Comparison of ENCODE assay signal across 9 cellular contexts in genomic region chr12:108597559-108598471, GRCh38. TPM values are rescaled to one million over a fixed set of nuclear protein-coding genes. Genes with fewer than 3 reads are reported as not detected.
DNase-seq lines count a peak whose midpoint lies in the region; ATAC-seq, FAIRE-seq and TF ChIP-seq lines count a peak whose summit lies in the region.
"Had no signal": no experiment of that assay in that cellular context is flagged by ENCODE, and none has a peak within 500 bp of the region (broad histone marks: within the 10 kb centered on the region; RNA-seq: fewer than 3 reads in every experiment).

A gene with protein sequence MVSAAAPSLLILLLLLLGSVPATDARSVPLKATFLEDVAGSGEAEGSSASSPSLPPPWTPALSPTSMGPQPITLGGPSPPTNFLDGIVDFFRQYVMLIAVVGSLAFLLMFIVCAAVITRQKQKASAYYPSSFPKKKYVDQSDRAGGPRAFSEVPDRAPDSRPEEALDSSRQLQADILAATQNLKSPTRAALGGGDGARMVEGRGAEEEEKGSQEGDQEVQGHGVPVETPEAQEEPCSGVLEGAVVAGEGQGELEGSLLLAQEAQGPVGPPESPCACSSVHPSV (minus strand): TSS chr12:108598084. CDS start chr12:108592383, 5,701 bp downstream.

- DNase-seq in HFF-Myc (ENCODE audit: extremely low read depth, low read depth), result peak; percentile 65
- DNase-seq in K562 (ENCODE audit: extremely low read depth in 1 of 4, low spot score in 3 of 4), result peak in 2 of 4 experiments; percentile 42 to 44
- DNase-seq in left kidney (ENCODE audit: low read depth, low spot score), result peak; percentile 84
- no peak for DNase-seq in stimulated activated naive B cell treated with anti-CD40 and anti-IgM and Interleukin-4, amounts not matched to agents 10 μg/mL and 1 μg/mL and 100 μg/mL, for 72 hours
- DNase-seq in NK-92 treated with Interleukin-12 subunit alpha and Interleukin-12 subunit beta, amount 100 ng/mL, for 24 hours (lab: John Stamatoyannopoulos, UW), result no peak

- peak; percentile 16; the same call in 2 of the 3 replicates for ATAC-seq in K562
- peak; percentile 38 to 59 for ATAC-seq in stimulated activated naive B cell treated with anti-CD40 and anti-IgM and Interleukin-4, amounts not matched to agents 10 μg/mL and 1 μg/mL and 100 μg/mL, for 72 hours (replicated peaks)
- no peak for ATAC-seq in GM21367 (IDR thresholded peaks at IDR 0.05; ENCODE audit: unreplicated experiment)
- no peak for ATAC-seq in GM21515 (IDR thresholded peaks at IDR 0.05; ENCODE audit: unreplicated experiment)
- no peak for ATAC-seq in GM19463 (IDR thresholded peaks at IDR 0.05; ENCODE audit: unreplicated experiment)

- 19% methylated on average over 18 of the region's 27 CpGs for WGBS in K562 (ENCODE audit: insufficient coverage, low coverage, missing lambda C conversion rate)

- H3K9ac ChIP-seq in K562 (ENCODE audit: insufficient read depth in 1 of 2, low read depth in 2 of 2, low read length in 2 of 2), result peak within 1 kb of the TSS in 1 of 2 experiments; percentile 21; a peak in 1 of 4 replicates
- H3K9ac ChIP-seq: KMS-11 had no signal

- TF ChIP-seq EP300 in K562 (IDR thresholded peaks at IDR 0.05; ENCODE audit: low read length), result no peak

- no peak within 1 kb of the TSS for H3K27ac ChIP-seq in K562 (ENCODE audit: extremely low read depth, low read depth, low read length)
- H3K27ac ChIP-seq: KMS-11 had no signal

- TF ChIP-seq CTCF in HFF-Myc (IDR thresholded peaks at IDR 0.05; ENCODE audit: low read depth, low read length, missing control alignments), result no peak
- no peak for TF ChIP-seq CTCF in K562 (IDR thresholded peaks at IDR 0.05 in 2 of 3, conservative IDR thresholded peaks at IDR 0.05 in 1 of 3; ENCODE audit: insufficient read depth in 2 of 3, low read depth in 1 of 3, low read length in 3 of 3)

- FAIRE-seq in K562 (lab: Jason Lieb, UNC), result no peak

- H3K36me3 ChIP-seq in K562 (ENCODE audit: control insufficient read depth, insufficient read depth, low read length), result no peaks in the 10 kb centered on the region

- POLR2A ChIA-PET in K562 (lab: Yijun Ruan, JAX), result interaction anchor here (0.7 kb wide), 1 partner anchor 33 kb away, joined by 4 read pairs; no protein-coding TSS in a partner anchor

- H3K4me2 ChIP-seq in K562 (ENCODE audit: insufficient read depth, low read length), result no peak within 1 kb of the TSS
- H3K4me2 ChIP-seq: KMS-11 had no signal

- no peaks in the 10 kb centered on the region for H3K9me3 ChIP-seq in K562 (replicated peaks; ENCODE audit: control insufficient read depth, insufficient read depth, low read depth, low read length)

- H3K27me3 Mint-ChIP-seq in stimulated activated naive B cell treated with anti-CD40 and anti-IgM and Interleukin-4, amounts not matched to agents 10 μg/mL and 1 μg/mL and 100 μg/mL, for 72 hours, result peaks cover 0 to 3% of the 10 kb centered on the region in 2 donors

- no peaks in the 10 kb centered on the region for H3K36me3 Mint-ChIP-seq in stimulated activated naive B cell treated with anti-CD40 and anti-IgM and Interleukin-4, amounts not matched to agents 10 μg/mL and 1 μg/mL and 100 μg/mL, for 72 hours

- no peak for TF ChIP-seq RAD21 in K562 (CRISPR knock-in tag; conservative IDR thresholded peaks at IDR 0.05 in 1 of 2, IDR thresholded peaks at IDR 0.05 in 1 of 2)

- no peak for TF ChIP-seq POLR2A in K562 (conservative IDR thresholded peaks at IDR 0.05)

- intact Hi-C loops in K562 (cut with micrococcal nuclease), result no loop called here

- H3K9me1 ChIP-seq in K562 (ENCODE audit: control insufficient read depth, insufficient read depth, low read length), result peaks cover 6% of the 10 kb centered on the region

- CTCF ChIA-PET in K562 (lab: Yijun Ruan, JAX; ENCODE audit: low intra/inter-chr PET ratio), result no interaction called here

- H3K4me1 Mint-ChIP-seq in stimulated activated naive B cell treated with anti-CD40 and anti-IgM and Interleukin-4, amounts not matched to agents 10 μg/mL and 1 μg/mL and 100 μg/mL, for 72 hours, result peaks cover 4 to 9% of the 10 kb centered on the region in 2 donors

- H4K20me1 ChIP-seq in K562 (replicated peaks; ENCODE audit: control insufficient read depth, insufficient read depth, low read length), result peaks cover 6% of the 10 kb centered on the region; the same call in 1 of the 2 replicates

- peaks cover 0 to 19% of the 10 kb centered on the region in 2 experiments; a peak in 3 of 5 replicates for H3K4me1 ChIP-seq in K562 (replicated peaks in 1 of 2; ENCODE audit: control insufficient read depth in 2 of 2, insufficient read depth in 2 of 2, low read length in 2 of 2)

- H3K27ac Mint-ChIP-seq in stimulated activated naive B cell treated with anti-CD40 and anti-IgM and Interleukin-4, amounts not matched to agents 10 μg/mL and 1 μg/mL and 100 μg/mL, for 72 hours, result peak within 1 kb of the TSS; percentile 43

- in situ Hi-C loops in K562 (cut with MboI), result no loop called here

- H3K79me2 ChIP-seq in K562 (ENCODE audit: control insufficient read depth, insufficient read depth, low read length), result no peaks in the 10 kb centered on the region

- peak within 1 kb of the TSS; percentile 87 for H3K4me3 ChIP-seq in HFF-Myc (replicated peaks; ENCODE audit: low read depth, low read length)
- H3K4me3 ChIP-seq in K562, result no peak within 1 kb of the TSS

- H2AFZ ChIP-seq in K562 (ENCODE audit: low read depth, low read length), result no peak within 1 kb of the TSS

- H3K4me3 Mint-ChIP-seq in stimulated activated naive B cell treated with anti-CD40 and anti-IgM and Interleukin-4, amounts not matched to agents 10 μg/mL and 1 μg/mL and 100 μg/mL, for 72 hours, result no peak within 1 kb of the TSS

- H3K9me3 Mint-ChIP-seq in stimulated activated naive B cell treated with anti-CD40 and anti-IgM and Interleukin-4, amounts not matched to agents 10 μg/mL and 1 μg/mL and 100 μg/mL, for 72 hours, result no peaks in the 10 kb centered on the region

- BruUV-seq in K562 (replicated peaks; lab: Mats Ljungman, UMichigan), result no TSS peak

- no peaks in the 10 kb centered on the region for H3K27me3 ChIP-seq in K562 (ENCODE audit: control insufficient read depth in 2 of 2, insufficient read depth in 2 of 2, low read length in 2 of 2)

TF ChIP-seq in K562, 482 proteins besides CTCF, POLR2A, EP300 and RAD21 (continues in another document):
- peak; percentile 95 for TF ChIP-seq ZNF263 (CRISPR knock-in tag; IDR thresholded peaks at IDR 0.05; ENCODE audit: borderline replicate concordance)

RNA-seq across cellular contexts. Expression of the gene that starts here (rescaled TPM):
- not detected in 2 replicates for total RNA-seq in K562 (2011; cell fraction: chromatin; rRNA removed; ENCODE audit: low replicate concordance)
- total RNA-seq in K562 (2011; cell fraction: nucleolus; rRNA removed), result not detected in 2 replicates
- not detected in 2 replicates for total RNA-seq in K562 (2011; cell fraction: nucleoplasm; rRNA removed)
- total RNA-seq in K562 (2014; rRNA removed), result not detected in 2 replicates
- not detected in 2 replicates for total RNA-seq in K562 (2014; rRNA removed; fragmentation: Illumina TruSeq; extraction: Trizol)
- total RNA-seq in K562 (2015; rRNA removed; fragmentation: Illumina TruSeq; extraction: Trizol), result not detected in 2 replicates
- 0.18 TPM in 1 of 2 replicates, not detected in the other for total RNA-seq in K562 (2021)
- polyA plus RNA-seq in K562 (2011; rRNA removed), result not detected in 2 replicates
- 0.01 TPM in 1 of 2 replicates, not detected in the other for polyA plus RNA-seq in K562 (2011; cell fraction: cytosol; rRNA removed)
- not detected in 2 replicates for polyA plus RNA-seq in K562 (2011; cell fraction: nucleus; rRNA removed)
- 0.11 TPM in 1 of 2 replicates, not detected in the other for polyA plus RNA-seq in K562 (2012)
- polyA plus RNA-seq in K562 (2014; fragmentation: Illumina TruSeq; extraction: Trizol), result not detected in 2 replicates
- not detected for polyA plus RNA-seq in K562 (2014; fragmentation: Nextera tagmentation; extraction: Ambion mirVana)
- polyA plus RNA-seq in K562 (2014; rRNA removed), result not detected in 2 replicates
- polyA minus RNA-seq in K562 (2011; rRNA and poly(A)+ RNA removed), result not detected in 2 replicates
- polyA minus RNA-seq in K562 (2011; cell fraction: cytosol; rRNA and poly(A)+ RNA removed), result not detected in 2 replicates
- not detected in 2 replicates for polyA minus RNA-seq in K562 (2011; cell fraction: nucleus; rRNA and poly(A)+ RNA removed)

Comparison
In these comparisons a context has a peak if more than half of its experiments do, and no peak if none do; other contexts are left out.
1. Peak in ATAC-seq in K562; RNA of the gene not detected or under 1 TPM.
2. DNase-seq: peak in HFF-Myc (single experiment) and left kidney (single experiment); none in stimulated activated naive B cell treated with anti-CD40 and anti-IgM and Interleukin-4, amounts not matched to agents 10 μg/mL and 1 μg/mL and 100 μg/mL, for 72 hours (single experiment) and NK-92 treated with Interleukin-12 subunit alpha and Interleukin-12 subunit beta, amount 100 ng/mL, for 24 hours (single experiment).
3. ATAC-seq: peak in stimulated activated naive B cell treated with anti-CD40 and anti-IgM and Interleukin-4, amounts not matched to agents 10 μg/mL and 1 μg/mL and 100 μg/mL, for 72 hours (2 of 2); none in GM21367 (single experiment), GM21515 (single experiment) and GM19463 (single experiment).